Comparison of ENCODE assay signal across 9 cellular contexts in genomic region chr6:3518356-3518841, GRCh38.
DNase-seq lines count a peak whose midpoint lies in the region; TF ChIP-seq lines count a peak whose summit lies in the region.
"Had no signal": no experiment of that assay in that cellular context is flagged by ENCODE, and none has a peak within 500 bp of the region (broad histone marks: within the 10 kb centered on the region; RNA-seq: fewer than 3 reads in every experiment).

No MANE protein-coding gene starts in this region.

- H3K4me1 Mint-ChIP-seq in HFFc6 (ENCODE audit: low read depth) = peaks cover 63% of the 10 kb centered on the region

- H3K36me3 Mint-ChIP-seq in HFFc6 (ENCODE audit: low read depth) = peaks cover 5% of the 10 kb centered on the region

- H3K27me3 ChIP-seq in WERI-Rb-1 (ENCODE audit: insufficient read depth, low read depth, severe bottlenecking) (no peaks in the 10 kb centered on the region), tibial artery (no peaks in the 10 kb centered on the region), left ventricle myocardium inferior (ENCODE audit: low read depth) (peaks cover 73% of the 10 kb centered on the region)
- peaks cover 3% of the 10 kb centered on the region for H3K27me3 ChIP-seq in effector memory CD4-positive, alpha-beta T cell (replicated peaks; ENCODE audit: control insufficient read depth, insufficient read depth, low read length, poor library complexity, severe bottlenecking)

- no peaks in the 10 kb centered on the region for H3K36me3 ChIP-seq in WERI-Rb-1
- no peaks in the 10 kb centered on the region for H3K36me3 ChIP-seq in tibial artery
- H3K36me3 ChIP-seq in left ventricle myocardium inferior = no peaks in the 10 kb centered on the region
- no peaks in the 10 kb centered on the region for H3K36me3 ChIP-seq in effector memory CD4-positive, alpha-beta T cell (ENCODE audit: control insufficient read depth, insufficient read depth, low read length)

- H3K4me3 Mint-ChIP-seq in HFFc6 = peak overlapping the region; percentile 63

- TF ChIP-seq CTCF in HFFc6 (IDR thresholded peaks at IDR 0.05) (no peak), WERI-Rb-1 (IDR thresholded peaks at IDR 0.05; ENCODE audit: low read depth, low read length) (no peak), tibial artery (IDR thresholded peaks at IDR 0.05) (no peak), left ventricle myocardium inferior (IDR thresholded peaks at IDR 0.05; ENCODE audit: borderline replicate concordance) (no peak)

- peaks cover 10% of the 10 kb centered on the region for H3K27me3 Mint-ChIP-seq in HFFc6 (ENCODE audit: insufficient read depth)

- H3K4me3 ChIP-seq in WERI-Rb-1 (ENCODE audit: low read depth, low read length) (no peak overlapping the region), tibial artery (no peak overlapping the region), left ventricle myocardium inferior (no peak overlapping the region)
- no peak overlapping the region for H3K4me3 ChIP-seq in effector memory CD4-positive, alpha-beta T cell (ENCODE audit: insufficient read depth, low read depth, low read length, poor library complexity, severe bottlenecking)

- no peaks in the 10 kb centered on the region for H3K9me3 Mint-ChIP-seq in HFFc6

- H3K27ac ChIP-seq in WERI-Rb-1 = peak overlapping the region; percentile 52
- H3K27ac ChIP-seq in tibial artery = no peak overlapping the region
- no peak overlapping the region for H3K27ac ChIP-seq in left ventricle myocardium inferior (replicated peaks)
- H3K27ac ChIP-seq in effector memory CD4-positive, alpha-beta T cell (ENCODE audit: insufficient read depth, low read length, poor library complexity, severe bottlenecking) = no peak overlapping the region

- H3K9me3 ChIP-seq in WERI-Rb-1 (ENCODE audit: severe bottlenecking) (peaks cover 7% of the 10 kb centered on the region), tibial artery (no peaks in the 10 kb centered on the region), left ventricle myocardium inferior (replicated peaks) (peaks cover 5% of the 10 kb centered on the region)
- no peaks in the 10 kb centered on the region for H3K9me3 ChIP-seq in effector memory CD4-positive, alpha-beta T cell (ENCODE audit: control insufficient read depth, low read length)

- DNase-seq in HFFc6 (peak; percentile 93), WERI-Rb-1 (no peak), glomerular visceral epithelial cell (ENCODE audit: extremely low spot score) (peak; percentile 31), tibial artery (peak; percentile 49 to 73), SIG-M5 treated with dmso at 0.1 percent for 504 hours (lab: John Stamatoyannopoulos, UW; ENCODE audit: unreplicated experiment) (no peak), left ventricle myocardium inferior (no peak)
- no peak for DNase-seq in activated CD4-positive, alpha-beta T cell treated with anti-CD3 and anti-CD28 coated beads for 4 hours
- no peak for DNase-seq in effector memory CD4-positive, alpha-beta T cell
- DNase-seq: T-helper 2 cell had no signal

- intact Hi-C loops in tibial artery (cut with DNase I; ENCODE audit: low total_unique reads) (no loop called here), left ventricle myocardium inferior (cut with micrococcal nuclease) (no loop called here)

- peaks cover 0 to 30% (median 11%) of the 10 kb centered on the region in 4 donors for H3K4me1 ChIP-seq in tibial artery
- H3K4me1 ChIP-seq in left ventricle myocardium inferior = no peaks in the 10 kb centered on the region
- H3K4me1 ChIP-seq in effector memory CD4-positive, alpha-beta T cell (ENCODE audit: control insufficient read depth, insufficient read depth, low read length, poor library complexity, severe bottlenecking) = no peaks in the 10 kb centered on the region

- H3K27ac Mint-ChIP-seq in HFFc6 = peak overlapping the region; percentile 80

Comparison
In these comparisons a context has a peak if more than half of its experiments do, and no peak if none do; other contexts are left out.
1. DNase-seq: peak in HFFc6 (single experiment), glomerular visceral epithelial cell (single experiment) and tibial artery (2 of 2); none in WERI-Rb-1 (single experiment), activated CD4-positive, alpha-beta T cell treated with anti-CD3 and anti-CD28 coated beads for 4 hours (0 of 2), SIG-M5 treated with dmso at 0.1 percent for 504 hours (single experiment), left ventricle myocardium inferior (single experiment) and effector memory CD4-positive, alpha-beta T cell (0 of 3).